In genomic region chr19:6887326-6887725, GRCh38 we compare ENCODE assay signal across 14 cellular contexts. TPM values are rescaled to one million over a fixed set of nuclear protein-coding genes. Genes with fewer than 3 reads are reported as not detected.
DNase-seq lines count a peak whose midpoint lies in the region; ATAC-seq and TF ChIP-seq lines count a peak whose summit lies in the region.
"Had no signal": no experiment of that assay in that cellular context is flagged by ENCODE, and none has a peak within 500 bp of the region (broad histone marks: within the 10 kb centered on the region; RNA-seq: fewer than 3 reads in every experiment).

Gene ADGRE1, plus strand, starts transcription at chr19:6887579. Its CDS starts 30 bp downstream, at chr19:6887609.

- CTCF ChIA-PET in CD4-positive, alpha-beta T cell (lab: Charles Lee): interaction anchor here (0.8 kb wide), 1 partner anchor 24 kb away, joined by 3 read pairs; no protein-coding TSS in a partner anchor

- no peaks in the 10 kb centered on the region for H3K4me1 ChIP-seq in testis

- H3K4me1 Mint-ChIP-seq in CD4-positive, alpha-beta T cell (ENCODE audit: low read depth): peaks cover 58% of the 10 kb centered on the region
- H3K4me1 Mint-ChIP-seq in activated T-cell treated with anti-CD3 and anti-CD28 coated beads, Interleukin-2, amount 50 U/mL, for 72 hours (ENCODE audit: low read depth): peaks cover 53% of the 10 kb centered on the region
- H3K4me1 Mint-ChIP-seq in naive thymus-derived CD8-positive, alpha-beta T cell: peaks cover 42 to 58% (median 56%) of the 10 kb centered on the region in 4 donors

- no peaks in the 10 kb centered on the region for H3K27me3 Mint-ChIP-seq in CD4-positive, alpha-beta T cell
- no peaks in the 10 kb centered on the region for H3K27me3 Mint-ChIP-seq in activated T-cell treated with anti-CD3 and anti-CD28 coated beads, Interleukin-2, amount 50 U/mL, for 72 hours (ENCODE audit: low read depth)
- peaks cover 0 to 4% (median 0%) of the 10 kb centered on the region in 5 donors for H3K27me3 Mint-ChIP-seq in naive thymus-derived CD8-positive, alpha-beta T cell

- no peak for ATAC-seq in CD4-positive, alpha-beta T cell (ENCODE audit: poor library complexity)
- ATAC-seq in activated T-cell treated with anti-CD3 and anti-CD28 coated beads, Interleukin-2, amount 50 U/mL, for 72 hours (replicated peaks in 1 of 2): peak; percentile 77 to 81
- no peak for ATAC-seq in naive thymus-derived CD8-positive, alpha-beta T cell
- ATAC-seq in GM18861 (IDR thresholded peaks at IDR 0.05; ENCODE audit: unreplicated experiment): no peak
- ATAC-seq: HCT116 had no signal

- H3K27ac Mint-ChIP-seq in CD4-positive, alpha-beta T cell: peak within 1 kb of the TSS; percentile 73
- H3K27ac Mint-ChIP-seq in activated T-cell treated with anti-CD3 and anti-CD28 coated beads, Interleukin-2, amount 50 U/mL, for 72 hours: peak within 1 kb of the TSS; percentile 71
- H3K27ac Mint-ChIP-seq in naive thymus-derived CD8-positive, alpha-beta T cell: peak within 1 kb of the TSS; percentile 16 to 89 (median 75)

- no peaks in the 10 kb centered on the region for H3K27me3 ChIP-seq in CD4-positive, alpha-beta T cell (ENCODE audit: control insufficient read depth, insufficient read depth, low read length)
- H3K27me3 ChIP-seq in HL-60 (ENCODE audit: insufficient read depth, poor library complexity, severe bottlenecking): no peaks in the 10 kb centered on the region
- H3K27me3 ChIP-seq in testis: no peaks in the 10 kb centered on the region

- POLR2A ChIA-PET in CD4-positive, alpha-beta T cell (lab: Charles Lee): interaction anchor here (1.1 to 1.4 kb wide), 2 partner anchors 23 to 122 kb away, joined by 3 read pairs; no protein-coding TSS in a partner anchor
- POLR2A ChIA-PET in naive thymus-derived CD8-positive, alpha-beta T cell (lab: Charles Lee): interaction anchor here (1.3 kb wide), 1 partner anchor 11 kb away, joined by 5 read pairs; no protein-coding TSS in a partner anchor

- H3K9me3 ChIP-seq in CD4-positive, alpha-beta T cell (ENCODE audit: control insufficient read depth, low read length): no peaks in the 10 kb centered on the region
- H3K9me3 ChIP-seq in testis: no peaks in the 10 kb centered on the region

- peaks cover 22% of the 10 kb centered on the region for H3K36me3 Mint-ChIP-seq in CD4-positive, alpha-beta T cell (ENCODE audit: low read depth)
- peaks cover 14 to 22% of the 10 kb centered on the region in 2 donors for H3K36me3 Mint-ChIP-seq in activated T-cell treated with anti-CD3 and anti-CD28 coated beads, Interleukin-2, amount 50 U/mL, for 72 hours (ENCODE audit: insufficient read depth in 2 of 2)
- peaks cover 0 to 6% (median 0%) of the 10 kb centered on the region in 3 donors for H3K36me3 Mint-ChIP-seq in naive thymus-derived CD8-positive, alpha-beta T cell

- no peak for TF ChIP-seq POLR2A in testis (IDR thresholded peaks at IDR 0.05)

- H3K4me3 Mint-ChIP-seq in CD4-positive, alpha-beta T cell: peak within 1 kb of the TSS; percentile 76
- H3K4me3 Mint-ChIP-seq in activated T-cell treated with anti-CD3 and anti-CD28 coated beads, Interleukin-2, amount 50 U/mL, for 72 hours: peak within 1 kb of the TSS; percentile 46 to 64
- peak within 1 kb of the TSS in 8 of 10 donors; percentile 30 to 75 (median 64) for H3K4me3 Mint-ChIP-seq in naive thymus-derived CD8-positive, alpha-beta T cell

- H3K4me3 ChIP-seq in HL-60 (replicated peaks; ENCODE audit: insufficient read depth, low read length): no peak within 1 kb of the TSS; the same call in 1 of the 2 replicates
- H3K4me3 ChIP-seq in testis: no peak within 1 kb of the TSS

- 70 to 78% methylated on average over 4 of the region's 4 CpGs for WGBS in testis, 2 donors

- intact Hi-C loops in CD4-positive, alpha-beta T cell (cut with DNase I, micrococcal nuclease): no loop called here
- intact Hi-C loops in testis (cut with DNase I; ENCODE audit: low total_unique reads): no loop called here

- DNase-seq in CD4-positive, alpha-beta T cell: no peak
- DNase-seq in HL-60 (ENCODE audit: low read depth in 1 of 2, low spot score in 1 of 2): peak in 1 of 2 experiments; percentile 84
- peak; percentile 43 to 54 for DNase-seq in activated T-cell treated with anti-CD3 and anti-CD28 coated beads, Interleukin-2, amount 50 U/mL, for 72 hours
- no peak for DNase-seq in naive thymus-derived CD8-positive, alpha-beta T cell
- no peak for DNase-seq in NK-92 treated with Interleukin-12 subunit alpha and Interleukin-12 subunit beta, amount 100 ng/mL, for 24 hours (lab: John Stamatoyannopoulos, UW)
- no peak for DNase-seq in testis
- DNase-seq: foreskin melanocyte, NCI-H1105, NCI-H446 treated with DMSO at 0.1 percent for 48 hours had no signal

- no peaks in the 10 kb centered on the region for H3K36me3 ChIP-seq in testis (ENCODE audit: low read depth, missing control alignments)

- TF ChIP-seq CTCF in CD4-positive, alpha-beta T cell (IDR thresholded peaks at IDR 0.05): no peak
- TF ChIP-seq CTCF in HL-60 (IDR thresholded peaks at IDR 0.05; ENCODE audit: insufficient read depth, low read length) (no peak), testis (IDR thresholded peaks at IDR 0.05) (no peak)

- no peak within 1 kb of the TSS for H3K27ac ChIP-seq in CD4-positive, alpha-beta T cell (ENCODE audit: low read depth, low read length)
- H3K27ac ChIP-seq in HL-60 (replicated peaks): peak within 1 kb of the TSS; percentile 42; the same call in 1 of the 2 replicates
- H3K27ac ChIP-seq in testis: no peak within 1 kb of the TSS

- peaks cover 14% of the 10 kb centered on the region for H3K9me3 Mint-ChIP-seq in CD4-positive, alpha-beta T cell
- H3K9me3 Mint-ChIP-seq in activated T-cell treated with anti-CD3 and anti-CD28 coated beads, Interleukin-2, amount 50 U/mL, for 72 hours: peaks cover 5 to 8% of the 10 kb centered on the region in 2 donors
- peaks cover 0 to 18% (median 6%) of the 10 kb centered on the region in 9 donors for H3K9me3 Mint-ChIP-seq in naive thymus-derived CD8-positive, alpha-beta T cell

RNA-seq across cellular contexts. Expression of gene ADGRE1, which starts in this region (rescaled TPM):
- 1 to 10 TPM; 5.4 to 6.0 TPM for total RNA-seq in CD4-positive, alpha-beta T cell
- 10 to 100 TPM; 14.3 to 15.8 TPM for total RNA-seq in activated T-cell treated with anti-CD3 and anti-CD28 coated beads, Interleukin-2, amount 50 U/mL, for 72 hours
- 1 to 10 TPM; 2.3 to 2.8 TPM for total RNA-seq in naive thymus-derived CD8-positive, alpha-beta T cell
- polyA plus RNA-seq in naive thymus-derived CD8-positive, alpha-beta T cell: 1 to 10 TPM in 1 of 3 donors, under 1 TPM in 2; 0.35 to 2.5 (median 0.55) TPM
- 1 to 10 TPM; 1.4 to 5.0 TPM for total RNA-seq in testis
- 1.5 TPM for polyA plus RNA-seq in testis (ENCODE audit: insufficient read depth, low read depth, low replicate concordance)
- total RNA-seq: bronchial epithelial cell, kidney epithelial cell, myocyte had no signal

Comparison
In these comparisons a context has a peak if more than half of its experiments do, and no peak if none do; other contexts are left out.
1. ATAC-seq: peak in activated T-cell treated with anti-CD3 and anti-CD28 coated beads, Interleukin-2, amount 50 U/mL, for 72 hours (2 of 2); none in CD4-positive, alpha-beta T cell (single experiment), naive thymus-derived CD8-positive, alpha-beta T cell (0 of 2) and GM18861 (single experiment).
2. DNase-seq: peak in activated T-cell treated with anti-CD3 and anti-CD28 coated beads, Interleukin-2, amount 50 U/mL, for 72 hours (2 of 2); none in CD4-positive, alpha-beta T cell (0 of 10), naive thymus-derived CD8-positive, alpha-beta T cell (0 of 10), NK-92 treated with Interleukin-12 subunit alpha and Interleukin-12 subunit beta, amount 100 ng/mL, for 24 hours (single experiment) and testis (single experiment).
3. Peak in every context shown above with its lines, with median percentiles within 50 percentile points of each other: H3K27ac Mint-ChIP-seq and H3K4me3 Mint-ChIP-seq.